Comparison of ENCODE assay signal across 8 cellular contexts in the genomic region with DNA sequence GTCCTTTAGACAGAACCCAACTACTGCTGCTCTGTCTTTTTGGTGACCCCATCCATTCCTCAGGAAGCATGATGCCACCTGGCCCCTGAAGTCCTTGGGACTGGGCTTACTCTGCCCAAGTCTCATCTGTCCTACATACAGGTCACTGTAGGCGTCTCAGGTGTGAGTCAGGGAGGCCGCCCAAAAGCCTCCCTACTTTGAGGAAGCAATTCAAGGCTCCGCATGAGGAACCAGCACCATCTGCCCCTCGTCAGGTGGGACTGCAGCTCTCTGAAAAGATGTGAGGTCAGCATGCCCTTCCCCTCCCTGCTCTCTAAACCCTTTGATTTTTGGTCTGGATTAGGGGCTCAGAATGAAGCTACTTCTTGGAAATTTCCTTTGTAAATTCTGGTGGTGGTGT.
DNase-seq lines count a peak whose midpoint lies in the region; ATAC-seq and TF ChIP-seq lines count a peak whose summit lies in the region.

No MANE protein-coding gene starts in this region.

- no peak overlapping the region for H3K4me3 ChIP-seq in CD4-positive, alpha-beta memory T cell (ENCODE audit: low read length in 2 of 2)
- H3K4me3 ChIP-seq in suprapubic skin, result no peak overlapping the region

- no peak overlapping the region for H3K4me3 Mint-ChIP-seq in CD4-positive, alpha-beta memory T cell

- WGBS in suprapubic skin, result 74% methylated on average over 4 of the region's 4 CpGs

- peak in 4 of 5 donors; percentile 4 to 33 (median 20) for DNase-seq in CD4-positive, alpha-beta memory T cell
- peak; percentile 8 for DNase-seq in central memory CD4-positive, alpha-beta T cell
- no peak for DNase-seq in DMS114 treated with DMSO at 0.1 percent for 48 hours (lab: John Stamatoyannopoulos, UW; ENCODE audit: unreplicated experiment)
- no peak for DNase-seq in suprapubic skin (ENCODE audit: low spot score in 2 of 2)
- no peak for DNase-seq in cerebellum (ENCODE audit: low spot score)

- CTCF ChIA-PET in CD4-positive, alpha-beta memory T cell (lab: Charles Lee; ENCODE audit: partially characterized antibody), result interaction anchor here (0.7 to 1.8 kb wide), 4 partner anchors 10 to 358 kb away, joined by 3 to 20 read pairs (median 4); no protein-coding TSS in a partner anchor

- TF ChIP-seq POLR2A in suprapubic skin (IDR thresholded peaks at IDR 0.05), result no peak

- no peak for TF ChIP-seq EP300 in suprapubic skin (IDR thresholded peaks at IDR 0.05)

- no peaks in the 10 kb centered on the region for H3K9me3 Mint-ChIP-seq in CD4-positive, alpha-beta memory T cell

- no peaks in the 10 kb centered on the region for H3K4me1 Mint-ChIP-seq in CD4-positive, alpha-beta memory T cell

- POLR2A ChIA-PET in CD4-positive, alpha-beta memory T cell (lab: Charles Lee; ENCODE audit: partially characterized antibody), result no interaction called here

- H3K27me3 Mint-ChIP-seq in CD4-positive, alpha-beta memory T cell, result peaks cover 0 to 11% of the 10 kb centered on the region in 2 donors

- ATAC-seq in GM19452 (IDR thresholded peaks at IDR 0.05; ENCODE audit: unreplicated experiment), result peak; percentile 79
- peak; percentile 90 for ATAC-seq in HG03460 (IDR thresholded peaks at IDR 0.05; ENCODE audit: unreplicated experiment)
- ATAC-seq in HG03439 (IDR thresholded peaks at IDR 0.05; ENCODE audit: unreplicated experiment), result no peak

- H3K27me3 ChIP-seq in CD4-positive, alpha-beta memory T cell (ENCODE audit: insufficient read depth, low read length), result peaks cover 3% of the 10 kb centered on the region
- no peaks in the 10 kb centered on the region for H3K27me3 ChIP-seq in suprapubic skin

- no peaks in the 10 kb centered on the region for H3K4me1 ChIP-seq in CD4-positive, alpha-beta memory T cell (ENCODE audit: insufficient read depth, low read length)
- peaks cover 5% of the 10 kb centered on the region for H3K4me1 ChIP-seq in suprapubic skin

- H3K9me3 ChIP-seq in CD4-positive, alpha-beta memory T cell (ENCODE audit: control insufficient read depth in 1 of 2, low read length in 2 of 2), result no peaks in the 10 kb centered on the region
- H3K9me3 ChIP-seq in suprapubic skin, result no peaks in the 10 kb centered on the region

- H3K27ac ChIP-seq in CD4-positive, alpha-beta memory T cell (ENCODE audit: low read depth, low read length), result no peak overlapping the region
- H3K27ac ChIP-seq in suprapubic skin, result no peak overlapping the region

- H3K36me3 Mint-ChIP-seq in CD4-positive, alpha-beta memory T cell, result no peaks in the 10 kb centered on the region

- TF ChIP-seq CTCF in suprapubic skin (IDR thresholded peaks at IDR 0.05), result no peak

- H3K36me3 ChIP-seq in CD4-positive, alpha-beta memory T cell (ENCODE audit: insufficient read depth, low read length), result no peaks in the 10 kb centered on the region
- H3K36me3 ChIP-seq in suprapubic skin, result no peaks in the 10 kb centered on the region

- no peak overlapping the region for H3K27ac Mint-ChIP-seq in CD4-positive, alpha-beta memory T cell

- intact Hi-C loops in CD4-positive, alpha-beta memory T cell (cut with micrococcal nuclease), result loop anchor here (1.0 kb wide), 1 partner anchor 340 kb away; no protein-coding TSS in a partner anchor

Comparison
In these comparisons a context has a peak if more than half of its experiments do, and no peak if none do; other contexts are left out.
1. DNase-seq: peak in CD4-positive, alpha-beta memory T cell (4 of 5) and central memory CD4-positive, alpha-beta T cell (single experiment); none in DMS114 treated with DMSO at 0.1 percent for 48 hours (single experiment), suprapubic skin (0 of 2) and cerebellum (single experiment).